20 cellular contexts compared by ENCODE assay signal in genomic region chr15:40459391-40460015, GRCh38. TPM values are rescaled to one million over a fixed set of nuclear protein-coding genes. Genes with fewer than 3 reads are reported as not detected.
DNase-seq lines count a peak whose midpoint lies in the region; ATAC-seq, FAIRE-seq and TF ChIP-seq lines count a peak whose summit lies in the region.
"Had no signal": no experiment of that assay in that cellular context is flagged by ENCODE, and none has a peak within 500 bp of the region (broad histone marks: within the 10 kb centered on the region; RNA-seq: fewer than 3 reads in every experiment).

No MANE protein-coding gene starts in this region.

- H2BK20ac ChIP-seq in IMR-90 (ENCODE audit: low read depth, low read length): no peak overlapping the region

- H2AK5ac ChIP-seq in IMR-90 (ENCODE audit: low read depth, low read length): no peak overlapping the region

- CTCF ChIA-PET in IMR-90 (lab: Yijun Ruan, JAX): no interaction called here

- intact Hi-C loops in IMR-90 (cut with micrococcal nuclease): no loop called here
- intact Hi-C loops in kidney (cut with DNase I): no loop called here
- intact Hi-C loops in posterior vena cava (cut with DNase I): no loop called here
- intact Hi-C loops in esophagus squamous epithelium (cut with DNase I): no loop called here

- H3K9ac ChIP-seq in IMR-90 (ENCODE audit: low read depth, low read length) (no peak overlapping the region), kidney (ENCODE audit: low read length in 2 of 2) (no peak overlapping the region)
- H3K9ac ChIP-seq: GM23248 had no signal

- H3K4me1 ChIP-seq in IMR-90 (ENCODE audit: control insufficient read depth, insufficient read depth, low read length) (peaks cover 11% of the 10 kb centered on the region), kidney (ENCODE audit: control insufficient read depth in 1 of 2, insufficient read depth in 1 of 2, low read depth in 1 of 2, low read length in 2 of 2) (peaks cover 15 to 16% of the 10 kb centered on the region in 2 donors), esophagus squamous epithelium (peaks cover 10 to 28% (median 25%) of the 10 kb centered on the region in 3 donors)

- H3K4me1 Mint-ChIP-seq in osteocyte (ENCODE audit: unreplicated experiment): peaks cover 22% of the 10 kb centered on the region

- no peak overlapping the region for H2AFZ ChIP-seq in IMR-90 (replicated peaks; ENCODE audit: low read length, poor library complexity)
- H2AFZ ChIP-seq: GM23248 had no signal

- H3K23ac ChIP-seq in IMR-90 (ENCODE audit: low read depth, low read length): no peak overlapping the region

- H3K9me3 Mint-ChIP-seq in osteocyte (ENCODE audit: unreplicated experiment): no peaks in the 10 kb centered on the region
- H3K9me3 Mint-ChIP-seq: CD8-positive, alpha-beta memory T cell had no signal

- no TSS peak for BruUV-seq in IMR-90 (replicated peaks; lab: Mats Ljungman, UMichigan)

- no peak for DNase-seq in IMR-90
- peak; percentile 55 for DNase-seq in kidney
- DNase-seq in posterior vena cava (ENCODE audit: low spot score): peak; percentile 62
- no peak for DNase-seq in osteocyte (ENCODE audit: extremely low spot score, unreplicated experiment)
- no peak for DNase-seq in esophagus squamous epithelium (lab: John Stamatoyannopoulos, UW)
- DNase-seq in activated CD4-positive, alpha-beta T cell treated with anti-CD3 and anti-CD28 coated beads, Interleukin-2, amount 50 U/mL, for 1 hour: no peak
- DNase-seq: CD8-positive, alpha-beta memory T cell; COR-L47; DMS 273 treated with DMSO at 0.1 percent for 48 hours; DMS53; GM23248; HCEC 1CT; KG1 had no signal

- no peak overlapping the region for H3K56ac ChIP-seq in IMR-90 (ENCODE audit: extremely low read depth, insufficient read depth, low read length)

- dilution Hi-C loops in IMR-90 (cut with HindIII; ENCODE audit: low sequenced_read_pairs, unreplicated experiment): no loop called here

- no peak overlapping the region for H3K27ac Mint-ChIP-seq in osteocyte (ENCODE audit: unreplicated experiment)
- H3K27ac Mint-ChIP-seq: B cell had no signal

- no peak overlapping the region for H3K27ac ChIP-seq in IMR-90 (ENCODE audit: insufficient read depth, low read length)
- no peak overlapping the region for H3K27ac ChIP-seq in kidney (ENCODE audit: low read depth in 2 of 2, low read length in 2 of 2)
- H3K27ac ChIP-seq in esophagus squamous epithelium: no peak overlapping the region
- H3K27ac ChIP-seq: BLaER1 treated with 17β-estradiol and CSF1 and Interleukin-3, amounts not matched to agents 10 nM and 100 nM; GM23248 had no signal

- H3K9me3 ChIP-seq in IMR-90 (ENCODE audit: control insufficient read depth, insufficient read depth, low read length) (no peaks in the 10 kb centered on the region), kidney (ENCODE audit: control insufficient read depth in 1 of 2, low read length in 2 of 2) (no peaks in the 10 kb centered on the region), esophagus squamous epithelium (no peaks in the 10 kb centered on the region)
- H3K9me3 ChIP-seq: BLaER1 treated with 17β-estradiol and CSF1 and Interleukin-3, amounts not matched to agents 10 nM and 100 nM had no signal

- peaks cover 55% of the 10 kb centered on the region for H4K20me1 ChIP-seq in IMR-90 (ENCODE audit: insufficient read depth, low read length)

- no peak overlapping the region for H3K4ac ChIP-seq in IMR-90 (ENCODE audit: low read depth, low read length)

- no peak for TF ChIP-seq CTCF in IMR-90 (conservative IDR thresholded peaks at IDR 0.05; ENCODE audit: low read depth, low read length)
- TF ChIP-seq CTCF in kidney (IDR thresholded peaks at IDR 0.05; ENCODE audit: borderline replicate concordance, extremely low read depth, insufficient read depth): no peak
- no peak for TF ChIP-seq CTCF in osteocyte (IDR thresholded peaks at IDR 0.05)
- no peak for TF ChIP-seq CTCF in esophagus squamous epithelium (IDR thresholded peaks at IDR 0.05)

- no peak overlapping the region for H4K5ac ChIP-seq in IMR-90 (ENCODE audit: low read depth, low read length)

- in situ Hi-C loops in IMR-90 (cut with MboI; ENCODE audit: low sequenced_read_pairs): no loop called here

- H3K14ac ChIP-seq in IMR-90 (replicated peaks; ENCODE audit: low read depth, low read length): no peak overlapping the region

- TF ChIP-seq POLR2A in IMR-90 (IDR thresholded peaks at IDR 0.05; ENCODE audit: low read depth, low read length) (no peak), esophagus squamous epithelium (IDR thresholded peaks at IDR 0.05) (no peak)

- no peaks in the 10 kb centered on the region for H3K27me3 ChIP-seq in IMR-90 (ENCODE audit: control insufficient read depth, insufficient read depth, low read length)
- H3K27me3 ChIP-seq in esophagus squamous epithelium: no peaks in the 10 kb centered on the region
- H3K27me3 ChIP-seq: BLaER1 treated with 17β-estradiol and CSF1 and Interleukin-3, amounts not matched to agents 10 nM and 100 nM had no signal

- TF ChIP-seq RAD21 in IMR-90 (IDR thresholded peaks at IDR 0.05; ENCODE audit: low read length): no peak

- H4K8ac ChIP-seq in IMR-90 (ENCODE audit: low read depth in 2 of 2, low read length in 2 of 2): no peak overlapping the region

- 97% methylated on average over 5 of the region's 19 CpGs; no CpG with 5 or more reads in 1 of the 2 experiments for WGBS in IMR-90 (ENCODE audit: extremely low coverage in 2 of 2, insufficient read length in 1 of 2), 2 experiments
- WGBS in esophagus squamous epithelium, 2 donors: 89 to 96% methylated on average over 4 to 5 of the region's 19 CpGs

- peaks cover 20% of the 10 kb centered on the region for H3K9me1 ChIP-seq in IMR-90 (ENCODE audit: insufficient read depth, low read length)

- H3K27me3 Mint-ChIP-seq in osteocyte (ENCODE audit: unreplicated experiment): no peaks in the 10 kb centered on the region
- H3K27me3 Mint-ChIP-seq: B cell; CD8-positive, alpha-beta memory T cell had no signal

- H3K36me3 ChIP-seq in IMR-90 (ENCODE audit: control insufficient read depth, insufficient read depth, low read length) (peaks cover 28% of the 10 kb centered on the region), kidney (ENCODE audit: control insufficient read depth in 1 of 2, insufficient read depth in 2 of 2, low read length in 2 of 2) (peaks cover 7 to 20% of the 10 kb centered on the region in 2 donors), esophagus squamous epithelium (peaks cover 15 to 62% (median 19%) of the 10 kb centered on the region in 3 donors)

- H2AK9ac ChIP-seq in IMR-90 (replicated peaks; ENCODE audit: low read depth, low read length, poor library complexity): peak overlapping the region; percentile 45

- no peak overlapping the region for H3K18ac ChIP-seq in IMR-90 (ENCODE audit: low read depth, low read length)

- POLR2A ChIA-PET in IMR-90 (lab: Charles Lee; ENCODE audit: unreplicated experiment): no interaction called here

- no peak for FAIRE-seq in kidney (lab: Jason Lieb, UNC)
- FAIRE-seq: G401.6, GM12891, H54, HepG2 had no signal

- H3K79me1 ChIP-seq in IMR-90 (ENCODE audit: low read depth in 1 of 2, low read length in 2 of 2): peaks cover 25 to 68% of the 10 kb centered on the region in 2 experiments

- H3K36me3 Mint-ChIP-seq in osteocyte (ENCODE audit: unreplicated experiment): peaks cover 6% of the 10 kb centered on the region

- no peak overlapping the region for H2BK5ac ChIP-seq in IMR-90 (ENCODE audit: low read depth, low read length, poor library complexity, severe bottlenecking)

- H3K4me3 ChIP-seq in IMR-90 (ENCODE audit: insufficient read depth, low read depth, low read length) (no peak overlapping the region), kidney (ENCODE audit: low read length in 2 of 2) (no peak overlapping the region), esophagus squamous epithelium (no peak overlapping the region)
- H3K4me3 ChIP-seq: BLaER1 treated with 17β-estradiol and CSF1 and Interleukin-3, amounts not matched to agents 10 nM and 100 nM; GM23248 had no signal

- no peak overlapping the region for H4K91ac ChIP-seq in IMR-90 (ENCODE audit: insufficient read depth, low read depth, low read length)

- no peak overlapping the region for H3K4me3 Mint-ChIP-seq in osteocyte (ENCODE audit: unreplicated experiment)
- H3K4me3 Mint-ChIP-seq: B cell; CD8-positive, alpha-beta memory T cell had no signal

- no peak overlapping the region for H3K4me2 ChIP-seq in IMR-90 (ENCODE audit: low read depth, low read length)
- H3K4me2 ChIP-seq: BLaER1 treated with 17β-estradiol and CSF1 and Interleukin-3, amounts not matched to agents 10 nM and 100 nM had no signal

- ATAC-seq in IMR-90 (ENCODE audit: low read depth): no peak
- ATAC-seq in GM19467 (IDR thresholded peaks at IDR 0.05; ENCODE audit: unreplicated experiment): no peak
- ATAC-seq: HepG2 had no signal

- no peak overlapping the region for H2BK15ac ChIP-seq in IMR-90 (ENCODE audit: low read depth, low read length)

- no peak overlapping the region for H2BK120ac ChIP-seq in IMR-90 (ENCODE audit: low read depth, low read length)

TF ChIP-seq in IMR-90, 13 proteins besides CTCF, POLR2A, EP300 and RAD21 (continues in another document):
- TF ChIP-seq SMC3 (IDR thresholded peaks at IDR 0.05; ENCODE audit: low read depth, low read length): no peak
- no peak for TF ChIP-seq CHD1 (IDR thresholded peaks at IDR 0.05; ENCODE audit: low read depth, low read length)

RNA-seq across cellular contexts. Expression of gene CHST14, which starts 11.3 kb away (rescaled TPM):
- 3.3 and 3.8 TPM in 2 replicates for total RNA-seq in IMR-90 (2012; rRNA removed)
- 19.5 and 20.6 TPM in 2 replicates for polyA plus RNA-seq in IMR-90 (2012; rRNA removed)
- polyA plus RNA-seq in IMR-90 (2012; cell fraction: cytosol; rRNA removed): 14.8 and 30.7 TPM in 2 replicates
- 7.1 and 9.7 TPM in 2 replicates for polyA plus RNA-seq in IMR-90 (2012; cell fraction: nucleus; rRNA removed; ENCODE audit: low replicate concordance)
- total RNA-seq in kidney: 14.3 TPM
- polyA plus RNA-seq in kidney (ENCODE audit: insufficient read depth, low read depth, low replicate concordance): 11.9 TPM
- 10 to 100 TPM; 11.8 to 15.8 TPM for total RNA-seq in posterior vena cava
- 46.4 and 48.8 TPM in 2 replicates for total RNA-seq in osteocyte
- 1 to 10 TPM; 2.9 to 7.4 (median 5.2) TPM for total RNA-seq in esophagus squamous epithelium

RNA-seq across cellular contexts. Expression of gene BAHD1, which starts 18.8 kb away (rescaled TPM):
- total RNA-seq in IMR-90 (2012; rRNA removed) (3.0 and 3.6 TPM in 2 replicates), kidney (28.4 TPM), posterior vena cava (10 to 100 TPM; 11.9 to 13.8 TPM), osteocyte (22.8 and 26.4 TPM in 2 replicates), esophagus squamous epithelium (10 to 100 TPM in 2 of 4 donors, 1 to 10 TPM in 2; 6.0 to 13.1 (median 9.8) TPM)
- polyA plus RNA-seq in IMR-90 (2012; rRNA removed) (8.1 and 8.7 TPM in 2 replicates), kidney (ENCODE audit: insufficient read depth, low read depth, low replicate concordance) (13.3 TPM)
- 6.7 and 8.5 TPM in 2 replicates for polyA plus RNA-seq in IMR-90 (2012; cell fraction: cytosol; rRNA removed)
- polyA plus RNA-seq in IMR-90 (2012; cell fraction: nucleus; rRNA removed; ENCODE audit: low replicate concordance): 16.1 and 18.7 TPM in 2 replicates

RNA-seq across cellular contexts. Expression of gene IVD, which starts 53.9 kb away (rescaled TPM):
- 27.5 and 31.7 TPM in 2 replicates for total RNA-seq in IMR-90 (2012; rRNA removed)
- 38.3 and 41.1 TPM in 2 replicates for polyA plus RNA-seq in IMR-90 (2012; rRNA removed)
- polyA plus RNA-seq in IMR-90 (2012; cell fraction: cytosol; rRNA removed): 29.2 and 45.5 TPM in 2 replicates
- 59.4 and 93.2 TPM in 2 replicates for polyA plus RNA-seq in IMR-90 (2012; cell fraction: nucleus; rRNA removed; ENCODE audit: low replicate concordance)
- 76.9 TPM for total RNA-seq in kidney
- 83.0 TPM for polyA plus RNA-seq in kidney (ENCODE audit: insufficient read depth, low read depth, low replicate concordance)
- total RNA-seq in posterior vena cava: 10 to 100 TPM; 24.3 to 38.9 TPM
- 60.4 and 62.0 TPM in 2 replicates for total RNA-seq in osteocyte
- 10 to 100 TPM; 10.7 to 42.2 (median 15.4) TPM for total RNA-seq in esophagus squamous epithelium

Comparison
In these comparisons a context has a peak if more than half of its experiments do, and no peak if none do; other contexts are left out.
1. DNase-seq: peak in kidney (single experiment) and posterior vena cava (single experiment); none in IMR-90 (single experiment), osteocyte (single experiment), esophagus squamous epithelium (single experiment) and activated CD4-positive, alpha-beta T cell treated with anti-CD3 and anti-CD28 coated beads, Interleukin-2, amount 50 U/mL, for 1 hour (single experiment).